Comparison of ENCODE assay signal across 8 cellular contexts in the genomic region with DNA sequence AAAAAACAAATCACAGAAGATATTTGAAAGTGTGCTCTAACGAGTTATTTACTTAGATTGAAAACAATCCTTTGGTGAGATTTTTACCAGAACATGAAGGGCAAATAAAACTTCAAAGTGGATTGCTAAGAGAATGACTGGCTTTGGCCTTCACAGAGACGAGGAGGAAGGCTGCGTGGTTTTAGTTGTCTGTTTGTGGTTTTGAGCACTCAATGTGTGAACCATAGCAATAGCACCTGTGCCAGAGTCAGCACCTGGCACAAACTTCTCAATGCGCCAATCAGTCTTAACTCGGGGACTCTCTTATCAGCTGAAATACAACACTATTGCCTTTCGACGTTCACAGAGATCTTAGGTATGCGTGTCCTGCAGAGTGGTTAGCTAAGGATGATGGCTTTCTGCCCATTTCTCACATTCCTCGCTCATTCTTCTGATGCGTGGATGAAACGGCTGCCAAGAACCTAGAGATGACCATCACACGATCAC.
DNase-seq lines count a peak whose midpoint lies in the region; ATAC-seq, FAIRE-seq and TF ChIP-seq lines count a peak whose summit lies in the region.

No MANE protein-coding gene starts in this region.

- no peaks in the 10 kb centered on the region for H3K9me2 ChIP-seq in SU-DHL-6 (replicated peaks; ENCODE audit: insufficient read depth, low read length)

- FAIRE-seq in small intestine (lab: Jason Lieb, UNC): no peak

- H3K27me3 ChIP-seq in SU-DHL-6 (ENCODE audit: low read length) (no peaks in the 10 kb centered on the region), small intestine (ENCODE audit: control insufficient read depth in 2 of 2, insufficient read depth in 2 of 2, low read length in 2 of 2) (no peaks in the 10 kb centered on the region)

- DNase-seq in central memory CD4-positive, alpha-beta T cell: peak; percentile 92
- peak; percentile 35 for DNase-seq in small intestine
- DNase-seq in NCI-H748 treated with DMSO at 0.1 percent for 48 hours (lab: John Stamatoyannopoulos, UW): no peak
- DNase-seq in posterior cingulate gyrus: no peak
- DNase-seq in COR-L47 (lab: John Stamatoyannopoulos, UW): no peak

- WGBS in small intestine, 3 donors: 41 to 62% (median 49%) methylated on average over 12 of the region's 12 CpGs

- peak overlapping the region; percentile 56 for H3K4me2 ChIP-seq in SU-DHL-6 (ENCODE audit: low read depth, low read length, poor library complexity, severe bottlenecking)

- H3K9me3 ChIP-seq in SU-DHL-6 (ENCODE audit: insufficient read depth, low read length): no peaks in the 10 kb centered on the region
- H3K9me3 ChIP-seq in small intestine (ENCODE audit: control insufficient read depth, low read depth): no peaks in the 10 kb centered on the region

- no peaks in the 10 kb centered on the region for H4K20me1 ChIP-seq in SU-DHL-6 (ENCODE audit: low read depth, low read length)

- H3K79me2 ChIP-seq in SU-DHL-6 (ENCODE audit: insufficient read depth, low read length): peaks cover 21% of the 10 kb centered on the region; the same call in 1 of the 2 replicates

- peaks cover 4 to 13% of the 10 kb centered on the region in 2 donors for H3K4me1 ChIP-seq in small intestine (ENCODE audit: control insufficient read depth in 2 of 2, insufficient read depth in 1 of 2, low read depth in 1 of 2, low read length in 1 of 2)

- no peak for TF ChIP-seq CTCF in SU-DHL-6 (IDR thresholded peaks at IDR 0.05; ENCODE audit: insufficient read depth, low read length, poor library complexity, severe bottlenecking)

- ATAC-seq in GM18870 (IDR thresholded peaks at IDR 0.05; ENCODE audit: unreplicated experiment) (peak; percentile 68), HG02970 (IDR thresholded peaks at IDR 0.05; ENCODE audit: low FRiP score, unreplicated experiment) (peak; percentile 58)

- intact Hi-C loops in posterior cingulate gyrus (cut with DNase I): loop anchor here (1.0 to 10.0 kb wide), 2 partner anchors 140 to 258 kb away; no protein-coding TSS in a partner anchor

- H3K36me3 ChIP-seq in SU-DHL-6 (ENCODE audit: low read length) (peaks cover 13% of the 10 kb centered on the region), small intestine (ENCODE audit: control insufficient read depth in 2 of 2, insufficient read depth in 2 of 2, low read length in 2 of 2) (peaks cover 0 to 8% of the 10 kb centered on the region in 2 donors)

- peaks cover 59% of the 10 kb centered on the region for H3F3A ChIP-seq in SU-DHL-6 (ENCODE audit: insufficient read depth)

- H3K4me3 ChIP-seq in SU-DHL-6 (ENCODE audit: insufficient read depth, low read length, poor library complexity, severe bottlenecking) (peak overlapping the region; percentile 2), small intestine (ENCODE audit: low read depth in 1 of 2, low read length in 2 of 2) (no peak overlapping the region)

- H3K27ac ChIP-seq in SU-DHL-6 (ENCODE audit: low read depth, low read length) (peak overlapping the region; percentile 97), small intestine (ENCODE audit: low read depth in 1 of 2, low read length in 1 of 2) (peak overlapping the region; percentile 65 to 84)

- H2AFZ ChIP-seq in SU-DHL-6 (ENCODE audit: low read depth, low read length, severe bottlenecking): no peak overlapping the region

- peak overlapping the region; percentile 49 for H3K9ac ChIP-seq in SU-DHL-6 (ENCODE audit: low read length)

Comparison
In these comparisons a context has a peak if more than half of its experiments do, and no peak if none do; other contexts are left out.
1. DNase-seq: peak in central memory CD4-positive, alpha-beta T cell (single experiment) and small intestine (single experiment); none in NCI-H748 treated with DMSO at 0.1 percent for 48 hours (single experiment), posterior cingulate gyrus (0 of 10) and COR-L47 (single experiment).